In the genomic region with DNA sequence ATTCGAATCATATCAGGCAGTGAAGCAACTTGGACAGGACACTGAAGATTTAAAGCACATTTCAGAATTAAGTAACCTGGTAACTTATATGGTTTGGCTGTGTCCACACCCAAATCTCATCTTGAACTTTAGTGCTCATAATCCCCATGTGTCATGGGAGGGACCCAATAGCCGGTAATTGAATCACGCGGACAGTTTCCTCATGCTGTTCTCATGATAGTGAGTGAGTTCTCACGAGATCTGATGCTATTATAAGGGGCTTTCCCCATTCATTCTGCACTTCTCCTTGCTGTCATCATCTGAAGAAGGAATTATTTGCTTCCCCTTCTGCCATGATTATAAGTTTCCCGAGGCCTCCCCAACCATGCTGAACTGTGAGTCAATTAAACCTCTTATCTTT, we compare ENCODE assay signal across 13 cellular contexts.
A peak's percentile ranks its signal among the peaks of the same experiment; 100 is the strongest.
DNase-seq lines count a peak whose midpoint lies in the region; ATAC-seq and TF ChIP-seq lines count a peak whose summit lies in the region.
"Had no signal": no experiment of that assay in that cellular context is flagged by ENCODE, and none has a peak within 500 bp of the region (broad histone marks: within the 10 kb centered on the region; RNA-seq: fewer than 3 reads in every experiment).

No MANE protein-coding gene starts in this region.

- H3K27ac ChIP-seq in A673 (ENCODE audit: low read depth, low read length, poor library complexity, severe bottlenecking), result no peak overlapping the region
- H3K27ac ChIP-seq in substantia nigra (ENCODE audit: low read depth, low read length, poor library complexity, severe bottlenecking), result no peak overlapping the region

- intact Hi-C loops in A673 (cut with micrococcal nuclease; ENCODE audit: unreplicated experiment), result no loop called here
- intact Hi-C loops in sciatic nerve (cut with DNase I), result no loop called here

- H3K4me3 ChIP-seq in A673 (ENCODE audit: low read depth, low read length, poor library complexity, severe bottlenecking) (no peak overlapping the region), choroid plexus epithelial cell (ENCODE audit: low read depth, low read length) (no peak overlapping the region)
- H3K4me3 ChIP-seq: HAP-1 had no signal

- H3K27me3 ChIP-seq in A673 (replicated peaks; ENCODE audit: insufficient read depth, low read depth, low read length, poor library complexity), result no peaks in the 10 kb centered on the region

- H3K9me3 ChIP-seq in A673 (ENCODE audit: low read depth, low read length, poor library complexity, severe bottlenecking), result no peaks in the 10 kb centered on the region
- H3K9me3 ChIP-seq: HAP-1 had no signal

- peak; percentile 40 for ATAC-seq in sciatic nerve
- ATAC-seq: CD8-positive, alpha-beta T cell had no signal

- CTCF ChIA-PET in A673 (lab: Charles Lee), result no interaction called here

- peak; percentile 27 for DNase-seq in A673 (ENCODE audit: low spot score)
- peak; percentile 44 for DNase-seq in OCI-M1 (lab: John Stamatoyannopoulos, UW)
- peak; percentile 50 for DNase-seq in choroid plexus epithelial cell (ENCODE audit: low read depth)
- DNase-seq in sciatic nerve (ENCODE audit: low spot score), result no peak
- DNase-seq in activated CD4-positive, CD25-positive, alpha-beta regulatory T cell treated with anti-CD3 and anti-CD28 coated beads, Interleukin-2, amount 50 U/mL, for 72 hours, result no peak
- no peak for DNase-seq in substantia nigra (lab: John Stamatoyannopoulos, UW)
- DNase-seq in NCI-H774 (lab: John Stamatoyannopoulos, UW), result no peak
- DNase-seq: CD8-positive, alpha-beta T cell; COR-L47; DMS153; DMS79 treated with DMSO at 0.1 percent for 48 hours; EL had no signal

- POLR2A ChIA-PET in A673 (lab: Charles Lee; ENCODE audit: low non-redundant PET), result no interaction called here

- peaks cover 26% of the 10 kb centered on the region for H3K4me1 ChIP-seq in A673 (ENCODE audit: insufficient read depth, low read length, poor library complexity, severe bottlenecking)

- no peak for TF ChIP-seq CTCF in A673 (conservative IDR thresholded peaks at IDR 0.05; ENCODE audit: low read depth, low read length)
- no peak for TF ChIP-seq CTCF in choroid plexus epithelial cell (conservative IDR thresholded peaks at IDR 0.05; ENCODE audit: low read depth, low read length)

- BruUV-seq in A673 (replicated peaks; lab: Mats Ljungman, UMichigan), result no TSS peak

- no peaks in the 10 kb centered on the region for H3K36me3 ChIP-seq in A673 (ENCODE audit: insufficient read depth, low read length, poor library complexity, severe bottlenecking)
- H3K36me3 ChIP-seq: HAP-1 had no signal

Comparison
In these comparisons a context has a peak if more than half of its experiments do, and no peak if none do; other contexts are left out.
1. DNase-seq: peak in A673 (single experiment), OCI-M1 (single experiment) and choroid plexus epithelial cell (single experiment); none in sciatic nerve (single experiment), activated CD4-positive, CD25-positive, alpha-beta regulatory T cell treated with anti-CD3 and anti-CD28 coated beads, Interleukin-2, amount 50 U/mL, for 72 hours (single experiment), substantia nigra (0 of 49) and NCI-H774 (single experiment).